Comparison of ENCODE assay signal across 9 cellular contexts in the genomic region with DNA sequence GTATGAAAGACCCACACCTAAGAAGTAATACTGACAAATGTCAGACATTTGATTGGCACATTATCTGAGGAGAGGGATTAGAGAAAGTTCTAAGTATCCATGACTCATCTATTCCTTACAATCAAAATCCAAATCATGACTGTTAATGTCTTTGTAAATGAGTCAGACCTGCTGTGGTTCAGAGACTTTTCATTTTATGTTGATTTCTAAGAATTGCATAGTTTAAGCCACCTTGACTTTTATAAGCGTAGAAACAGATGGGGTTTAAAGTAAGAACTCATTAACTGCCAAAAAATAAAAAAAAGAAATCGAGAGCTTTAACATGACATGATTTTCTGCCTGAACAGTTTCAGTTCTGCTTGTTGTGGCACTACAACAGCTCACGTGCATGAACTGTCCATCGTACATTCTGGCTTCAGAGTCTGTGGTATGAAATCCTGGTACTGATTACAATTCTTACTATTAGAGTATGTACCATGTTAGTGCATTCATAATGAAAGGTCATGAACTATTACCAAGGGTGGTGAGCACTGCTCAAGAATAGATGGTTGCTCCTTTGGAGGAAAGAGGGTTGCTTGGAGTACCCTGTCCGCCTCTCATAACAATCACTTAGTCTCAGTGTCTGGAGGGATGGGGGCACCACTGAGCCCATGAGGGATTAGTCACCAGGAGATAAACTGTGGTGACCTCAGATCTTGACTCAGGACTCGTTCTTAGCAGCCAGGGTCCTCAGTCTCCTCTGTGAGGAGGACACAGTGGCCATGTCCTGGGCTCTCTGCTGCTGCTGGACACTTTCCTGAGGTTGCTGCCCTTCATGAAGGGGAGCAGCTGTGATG. TPM values are rescaled to one million over a fixed set of nuclear protein-coding genes. Genes with fewer than 3 reads are reported as not detected.
DNase-seq lines count a peak whose midpoint lies in the region; ATAC-seq and TF ChIP-seq lines count a peak whose summit lies in the region.
"Had no signal": no experiment of that assay in that cellular context is flagged by ENCODE, and none has a peak within 500 bp of the region (broad histone marks: within the 10 kb centered on the region; RNA-seq: fewer than 3 reads in every experiment).

No MANE protein-coding gene starts in this region.

- H3K27ac Mint-ChIP-seq in activated T-helper 2 cell treated with anti-CD3 and anti-CD28 coated beads, Interferon-gamma antibody, Interleukin-2, Interleukin-4, amounts not matched to agents 10 μg/mL and 5 μg/mL and 100 μg/mL, durations not matched to agents 14 hours and 24 hours and 36 hours: peak overlapping the region; percentile 80
- peak overlapping the region; percentile 81 for H3K27ac Mint-ChIP-seq in stimulated activated effector memory CD8-positive, alpha-beta T cell treated with anti-CD3 and anti-CD28 coated beads, Interleukin-12 subunit alpha, Interleukin-12 subunit beta, amount 100 ng/mL, for 72 hours
- H3K27ac Mint-ChIP-seq in CD14-positive monocyte: no peak overlapping the region

- peak; percentile 99 for ATAC-seq in HG03442 (IDR thresholded peaks at IDR 0.05; ENCODE audit: unreplicated experiment)
- peak; percentile 92 for ATAC-seq in stimulated activated effector memory CD8-positive, alpha-beta T cell treated with anti-CD3 and anti-CD28 coated beads, Interleukin-12 subunit alpha, Interleukin-12 subunit beta, amount 100 ng/mL, for 72 hours

- no peak for TF ChIP-seq CTCF in GM20000 (IDR thresholded peaks at IDR 0.05; ENCODE audit: extremely low read depth, missing control alignments)
- no peak for TF ChIP-seq CTCF in CD14-positive monocyte (IDR thresholded peaks at IDR 0.05)

- H3K4me1 Mint-ChIP-seq in activated T-helper 2 cell treated with anti-CD3 and anti-CD28 coated beads, Interferon-gamma antibody, Interleukin-2, Interleukin-4, amounts not matched to agents 10 μg/mL and 5 μg/mL and 100 μg/mL, durations not matched to agents 14 hours and 24 hours and 36 hours (ENCODE audit: low read depth): peaks cover 49% of the 10 kb centered on the region
- H3K4me1 Mint-ChIP-seq in stimulated activated effector memory CD8-positive, alpha-beta T cell treated with anti-CD3 and anti-CD28 coated beads, Interleukin-12 subunit alpha, Interleukin-12 subunit beta, amount 100 ng/mL, for 72 hours: peaks cover 23% of the 10 kb centered on the region
- H3K4me1 Mint-ChIP-seq in CD14-positive monocyte: peaks cover 11% of the 10 kb centered on the region

- peak overlapping the region; percentile 15 for H3K4me3 Mint-ChIP-seq in activated T-helper 2 cell treated with anti-CD3 and anti-CD28 coated beads, Interferon-gamma antibody, Interleukin-2, Interleukin-4, amounts not matched to agents 10 μg/mL and 5 μg/mL and 100 μg/mL, durations not matched to agents 14 hours and 24 hours and 36 hours (ENCODE audit: low read depth)
- peak overlapping the region; percentile 39 for H3K4me3 Mint-ChIP-seq in stimulated activated effector memory CD8-positive, alpha-beta T cell treated with anti-CD3 and anti-CD28 coated beads, Interleukin-12 subunit alpha, Interleukin-12 subunit beta, amount 100 ng/mL, for 72 hours
- H3K4me3 Mint-ChIP-seq in CD14-positive monocyte: peak overlapping the region in 1 of 2 donors; percentile 26

- H3K27me3 Mint-ChIP-seq in activated T-helper 2 cell treated with anti-CD3 and anti-CD28 coated beads, Interferon-gamma antibody, Interleukin-2, Interleukin-4, amounts not matched to agents 10 μg/mL and 5 μg/mL and 100 μg/mL, durations not matched to agents 14 hours and 24 hours and 36 hours (ENCODE audit: low read depth): no peaks in the 10 kb centered on the region
- H3K27me3 Mint-ChIP-seq in CD14-positive monocyte (ENCODE audit: low read depth in 3 of 3): peaks cover 0 to 4% (median 0%) of the 10 kb centered on the region in 3 donors

- intact Hi-C loops in activated T-helper 2 cell treated with anti-CD3 and anti-CD28 coated beads, Interferon-gamma antibody, Interleukin-2, Interleukin-4, amounts not matched to agents 10 μg/mL and 5 μg/mL and 100 μg/mL, durations not matched to agents 14 hours and 24 hours and 36 hours (cut with micrococcal nuclease): loop anchor here (1.0 to 10.0 kb wide), 7 partner anchors 9 to 941 kb away; partner anchors contain the start of genes ALDH18A1 and HELLS
- intact Hi-C loops in CD14-positive monocyte (cut with micrococcal nuclease): no loop called here

- peak; percentile 54 for DNase-seq in GM03348 (ENCODE audit: low spot score)
- DNase-seq in GM20000 (ENCODE audit: low spot score): peak; percentile 40
- DNase-seq in activated T-helper 2 cell treated with anti-CD3 and anti-CD28 coated beads, Interferon-gamma antibody, Interleukin-2, Interleukin-4, amounts not matched to agents 10 μg/mL and 5 μg/mL and 100 μg/mL, durations not matched to agents 14 hours and 24 hours and 36 hours (ENCODE audit: low spot score): no peak
- no peak for DNase-seq in stimulated activated effector memory CD8-positive, alpha-beta T cell treated with anti-CD3 and anti-CD28 coated beads, Interleukin-12 subunit alpha, Interleukin-12 subunit beta, amount 100 ng/mL, for 72 hours (ENCODE audit: low spot score in 2 of 2)
- no peak for DNase-seq in NCI-H526 (lab: John Stamatoyannopoulos, UW)
- no peak for DNase-seq in ureter (ENCODE audit: low spot score)
- no peak for DNase-seq in CD14-positive monocyte (ENCODE audit: low spot score)

- peaks cover 7% of the 10 kb centered on the region for H3K9me3 Mint-ChIP-seq in activated T-helper 2 cell treated with anti-CD3 and anti-CD28 coated beads, Interferon-gamma antibody, Interleukin-2, Interleukin-4, amounts not matched to agents 10 μg/mL and 5 μg/mL and 100 μg/mL, durations not matched to agents 14 hours and 24 hours and 36 hours
- no peaks in the 10 kb centered on the region for H3K9me3 Mint-ChIP-seq in stimulated activated effector memory CD8-positive, alpha-beta T cell treated with anti-CD3 and anti-CD28 coated beads, Interleukin-12 subunit alpha, Interleukin-12 subunit beta, amount 100 ng/mL, for 72 hours
- peaks cover 0 to 2% (median 0%) of the 10 kb centered on the region in 7 donors for H3K9me3 Mint-ChIP-seq in CD14-positive monocyte

- H3K36me3 Mint-ChIP-seq in activated T-helper 2 cell treated with anti-CD3 and anti-CD28 coated beads, Interferon-gamma antibody, Interleukin-2, Interleukin-4, amounts not matched to agents 10 μg/mL and 5 μg/mL and 100 μg/mL, durations not matched to agents 14 hours and 24 hours and 36 hours (ENCODE audit: low read depth): peaks cover 35% of the 10 kb centered on the region
- peaks cover 13% of the 10 kb centered on the region for H3K36me3 Mint-ChIP-seq in stimulated activated effector memory CD8-positive, alpha-beta T cell treated with anti-CD3 and anti-CD28 coated beads, Interleukin-12 subunit alpha, Interleukin-12 subunit beta, amount 100 ng/mL, for 72 hours
- no peaks in the 10 kb centered on the region for H3K36me3 Mint-ChIP-seq in CD14-positive monocyte

RNA-seq across cellular contexts. Expression of gene ACSM6, which starts 42.2 kb away (rescaled TPM):
- total RNA-seq in activated T-helper 2 cell treated with anti-CD3 and anti-CD28 coated beads, Interferon-gamma antibody, Interleukin-2, Interleukin-4, amounts not matched to agents 10 μg/mL and 5 μg/mL and 100 μg/mL, durations not matched to agents 14 hours and 24 hours and 36 hours: not detected in 2 replicates
- 1.8 TPM for total RNA-seq in ureter
- polyA plus RNA-seq in CD14-positive monocyte: not detected
- total RNA-seq: mononuclear cell had no signal

RNA-seq across cellular contexts. Expression of gene PDLIM1, which starts 54.5 kb away (rescaled TPM):
- total RNA-seq in activated T-helper 2 cell treated with anti-CD3 and anti-CD28 coated beads, Interferon-gamma antibody, Interleukin-2, Interleukin-4, amounts not matched to agents 10 μg/mL and 5 μg/mL and 100 μg/mL, durations not matched to agents 14 hours and 24 hours and 36 hours: 2.7 and 2.9 TPM in 2 replicates
- total RNA-seq in ureter: 405 TPM
- polyA plus RNA-seq in CD14-positive monocyte: 1 to 10 TPM; 4.8 to 5.2 TPM

Comparison
In these comparisons a context has a peak if more than half of its experiments do, and no peak if none do; other contexts are left out.
1. DNase-seq: peak in GM03348 (single experiment) and GM20000 (single experiment); none in activated T-helper 2 cell treated with anti-CD3 and anti-CD28 coated beads, Interferon-gamma antibody, Interleukin-2, Interleukin-4, amounts not matched to agents 10 μg/mL and 5 μg/mL and 100 μg/mL, durations not matched to agents 14 hours and 24 hours and 36 hours (single experiment), stimulated activated effector memory CD8-positive, alpha-beta T cell treated with anti-CD3 and anti-CD28 coated beads, Interleukin-12 subunit alpha, Interleukin-12 subunit beta, amount 100 ng/mL, for 72 hours (0 of 2), NCI-H526 (0 of 2), ureter (single experiment) and CD14-positive monocyte (single experiment).
2. H3K27ac Mint-ChIP-seq: peak in activated T-helper 2 cell treated with anti-CD3 and anti-CD28 coated beads, Interferon-gamma antibody, Interleukin-2, Interleukin-4, amounts not matched to agents 10 μg/mL and 5 μg/mL and 100 μg/mL, durations not matched to agents 14 hours and 24 hours and 36 hours (single experiment) and stimulated activated effector memory CD8-positive, alpha-beta T cell treated with anti-CD3 and anti-CD28 coated beads, Interleukin-12 subunit alpha, Interleukin-12 subunit beta, amount 100 ng/mL, for 72 hours (single experiment); none in CD14-positive monocyte (0 of 7).
3. RNA of gene PDLIM1, which starts 54.5 kb away (total RNA-seq): 405 TPM in ureter (single experiment); 2.7 to 2.9 TPM in activated T-helper 2 cell treated with anti-CD3 and anti-CD28 coated beads, Interferon-gamma antibody, Interleukin-2, Interleukin-4, amounts not matched to agents 10 μg/mL and 5 μg/mL and 100 μg/mL, durations not matched to agents 14 hours and 24 hours and 36 hours; every median in the first group is over 100 times any median in the second.